In genomic region chr6:160265869-160266476, GRCh38 we compare ENCODE assay signal across 14 cellular contexts. TPM values are rescaled to one million over a fixed set of nuclear protein-coding genes. Genes with fewer than 3 reads are reported as not detected.
DNase-seq lines count a peak whose midpoint lies in the region; ATAC-seq lines count a peak whose summit lies in the region.
"Had no signal": no experiment of that assay in that cellular context is flagged by ENCODE, and none has a peak within 500 bp of the region (broad histone marks: within the 10 kb centered on the region; RNA-seq: fewer than 3 reads in every experiment).

No MANE protein-coding gene starts in this region.

- no peaks in the 10 kb centered on the region for H3K27me3 ChIP-seq in naive thymus-derived CD4-positive, alpha-beta T cell (ENCODE audit: control insufficient read depth in 2 of 2, insufficient read depth in 2 of 2, low read length in 2 of 2)

- H3K4me3 Mint-ChIP-seq in activated CD4-positive, alpha-beta T cell treated with anti-CD3 and anti-CD28 coated beads for 36 hours = no peak overlapping the region
- peak overlapping the region in 6 of 10 donors; percentile 4 to 50 (median 17) for H3K4me3 Mint-ChIP-seq in naive thymus-derived CD4-positive, alpha-beta T cell
- H3K4me3 Mint-ChIP-seq: GM23338, type B pancreatic cell had no signal

- H3K27ac Mint-ChIP-seq in activated CD4-positive, alpha-beta T cell treated with anti-CD3 and anti-CD28 coated beads for 36 hours = no peak overlapping the region
- H3K27ac Mint-ChIP-seq in naive thymus-derived CD4-positive, alpha-beta T cell = no peak overlapping the region
- H3K27ac Mint-ChIP-seq: GM23338, type B pancreatic cell had no signal

- peak; percentile 16 for ATAC-seq in activated CD4-positive, alpha-beta T cell treated with anti-CD3 and anti-CD28 coated beads for 36 hours
- ATAC-seq in GM21825 (IDR thresholded peaks at IDR 0.05; ENCODE audit: unreplicated experiment) (peak; percentile 65), HG03342 (IDR thresholded peaks at IDR 0.05; ENCODE audit: unreplicated experiment) (peak; percentile 79), GM18517 (IDR thresholded peaks at IDR 0.05; ENCODE audit: unreplicated experiment) (no peak)
- ATAC-seq in naive thymus-derived CD4-positive, alpha-beta T cell = no peak
- ATAC-seq: GM23338 had no signal

- no peak overlapping the region for H3K4me3 ChIP-seq in naive thymus-derived CD4-positive, alpha-beta T cell (ENCODE audit: low read length)
- H3K4me3 ChIP-seq: GM23338 had no signal

- no peaks in the 10 kb centered on the region for H3K36me3 ChIP-seq in naive thymus-derived CD4-positive, alpha-beta T cell (ENCODE audit: control insufficient read depth in 2 of 3, insufficient read depth in 3 of 3, low read length in 3 of 3)

- H3K9me3 ChIP-seq in naive thymus-derived CD4-positive, alpha-beta T cell (ENCODE audit: control insufficient read depth in 2 of 3, low read length in 3 of 3) = no peaks in the 10 kb centered on the region

- H3K4me1 Mint-ChIP-seq in activated CD4-positive, alpha-beta T cell treated with anti-CD3 and anti-CD28 coated beads for 36 hours = peaks cover 6% of the 10 kb centered on the region
- H3K4me1 Mint-ChIP-seq in naive thymus-derived CD4-positive, alpha-beta T cell = peaks cover 0 to 9% (median 8%) of the 10 kb centered on the region in 7 donors

- no peaks in the 10 kb centered on the region for H3K9me3 Mint-ChIP-seq in activated CD4-positive, alpha-beta T cell treated with anti-CD3 and anti-CD28 coated beads for 36 hours (ENCODE audit: low read depth)
- H3K9me3 Mint-ChIP-seq in naive thymus-derived CD4-positive, alpha-beta T cell = no peaks in the 10 kb centered on the region
- H3K9me3 Mint-ChIP-seq: GM23338, type B pancreatic cell had no signal

- H3K4me1 ChIP-seq in naive thymus-derived CD4-positive, alpha-beta T cell (ENCODE audit: control insufficient read depth in 2 of 2, insufficient read depth in 2 of 2, low read length in 2 of 2) = no peaks in the 10 kb centered on the region

- intact Hi-C loops in activated CD4-positive, alpha-beta T cell treated with anti-CD3 and anti-CD28 coated beads for 36 hours (cut with DNase I, micrococcal nuclease) = no loop called here
- intact Hi-C loops in naive thymus-derived CD4-positive, alpha-beta T cell (cut with micrococcal nuclease) = no loop called here

- POLR2A ChIA-PET in activated CD4-positive, alpha-beta T cell treated with anti-CD3 and anti-CD28 coated beads for 36 hours (lab: Charles Lee) = no interaction called here
- POLR2A ChIA-PET in naive thymus-derived CD4-positive, alpha-beta T cell (lab: Charles Lee) = no interaction called here

- no peaks in the 10 kb centered on the region for H3K36me3 Mint-ChIP-seq in activated CD4-positive, alpha-beta T cell treated with anti-CD3 and anti-CD28 coated beads for 36 hours (ENCODE audit: low read depth)
- no peaks in the 10 kb centered on the region for H3K36me3 Mint-ChIP-seq in naive thymus-derived CD4-positive, alpha-beta T cell
- H3K36me3 Mint-ChIP-seq: type B pancreatic cell had no signal

- no peak for DNase-seq in activated CD4-positive, alpha-beta T cell treated with anti-CD3 and anti-CD28 coated beads for 36 hours
- no peak for DNase-seq in activated CD4-positive, alpha-beta T cell treated with anti-CD3 and anti-CD28 coated beads for 4 hours
- DNase-seq in naive thymus-derived CD4-positive, alpha-beta T cell = no peak
- no peak for DNase-seq in hypothalamus (lab: John Stamatoyannopoulos, UW)
- DNase-seq in germinal center (ENCODE audit: low spot score) = no peak
- DNase-seq: NCI-H526 treated with DMSO at 0.1 percent for 48 hours had no signal

- no peak overlapping the region for H3K27ac ChIP-seq in naive thymus-derived CD4-positive, alpha-beta T cell (ENCODE audit: low read depth, low read length)

- CTCF ChIA-PET in activated CD4-positive, alpha-beta T cell treated with anti-CD3 and anti-CD28 coated beads for 36 hours (lab: Charles Lee) = no interaction called here
- CTCF ChIA-PET in naive thymus-derived CD4-positive, alpha-beta T cell (lab: Charles Lee) = no interaction called here

- no peaks in the 10 kb centered on the region for H3K27me3 Mint-ChIP-seq in activated CD4-positive, alpha-beta T cell treated with anti-CD3 and anti-CD28 coated beads for 36 hours
- H3K27me3 Mint-ChIP-seq in naive thymus-derived CD4-positive, alpha-beta T cell = peaks cover 0 to 4% (median 0%) of the 10 kb centered on the region in 5 donors

RNA-seq across cellular contexts. Expression of gene SLC22A2, which starts 7.4 kb away (rescaled TPM):
- not detected for total RNA-seq in activated CD4-positive, alpha-beta T cell treated with anti-CD3 and anti-CD28 coated beads for 36 hours
- total RNA-seq in naive thymus-derived CD4-positive, alpha-beta T cell = not detected
- polyA plus RNA-seq in naive thymus-derived CD4-positive, alpha-beta T cell = not detected
- total RNA-seq: fibroblast of lung, LHCN-M2, osteocyte had no signal
- polyA plus RNA-seq: fibroblast of lung had no signal

Comparison
In these comparisons a context has a peak if more than half of its experiments do, and no peak if none do; other contexts are left out.
1. ATAC-seq: peak in activated CD4-positive, alpha-beta T cell treated with anti-CD3 and anti-CD28 coated beads for 36 hours (single experiment), GM21825 (single experiment) and HG03342 (single experiment); none in naive thymus-derived CD4-positive, alpha-beta T cell (single experiment) and GM18517 (single experiment).